ENCODE assay signal across 8 cellular contexts in genomic region chr7:25854608-25855497, GRCh38.
DNase-seq lines count a peak whose midpoint lies in the region; ATAC-seq lines count a peak whose summit lies in the region.

No MANE protein-coding gene starts in this region.

- H3K36me3 Mint-ChIP-seq in activated T-helper 1 cell treated with anti-CD3 and anti-CD28 coated beads, Interleukin-12 subunit alpha, Interleukin-12 subunit beta, Interleukin-2, Interleukin-4 antibody, amounts not matched to agents 30 ng/mL and 10 ng/mL and 1 ng/mL, durations not matched to agents 14 hours and 24 hours and 36 hours (ENCODE audit: low read depth) = peaks cover 2% of the 10 kb centered on the region

- peaks cover 27% of the 10 kb centered on the region for H3K4me1 Mint-ChIP-seq in activated T-helper 1 cell treated with anti-CD3 and anti-CD28 coated beads, Interleukin-12 subunit alpha, Interleukin-12 subunit beta, Interleukin-2, Interleukin-4 antibody, amounts not matched to agents 30 ng/mL and 10 ng/mL and 1 ng/mL, durations not matched to agents 14 hours and 24 hours and 36 hours (ENCODE audit: low read depth)

- DNase-seq in EL = peak; percentile 79
- peak; percentile 42 for DNase-seq in NCI-H345 (lab: John Stamatoyannopoulos, UW)
- DNase-seq in activated T-helper 1 cell treated with anti-CD3 and anti-CD28 coated beads, Interleukin-12 subunit alpha, Interleukin-12 subunit beta, Interleukin-2, Interleukin-4 antibody, amounts not matched to agents 30 ng/mL and 10 ng/mL and 1 ng/mL, durations not matched to agents 14 hours and 24 hours and 36 hours (ENCODE audit: low spot score) = peak; percentile 57
- DNase-seq in head of caudate nucleus = peak in 37 of 42 donors; percentile 29 to 90 (median 65)
- peak; percentile 76 for DNase-seq in sciatic nerve (ENCODE audit: low spot score)
- no peak for DNase-seq in activated gamma-delta T cell (lab: John Stamatoyannopoulos, UW)

- H3K4me3 Mint-ChIP-seq in activated T-helper 1 cell treated with anti-CD3 and anti-CD28 coated beads, Interleukin-12 subunit alpha, Interleukin-12 subunit beta, Interleukin-2, Interleukin-4 antibody, amounts not matched to agents 30 ng/mL and 10 ng/mL and 1 ng/mL, durations not matched to agents 14 hours and 24 hours and 36 hours = peak overlapping the region; percentile 69

- ATAC-seq in HG03354 (IDR thresholded peaks at IDR 0.05; ENCODE audit: poor library complexity, severe bottlenecking, unreplicated experiment) (peak; percentile 49), sciatic nerve (peak; percentile 72), GM19328 (IDR thresholded peaks at IDR 0.05; ENCODE audit: unreplicated experiment) (no peak)

- peaks cover 3% of the 10 kb centered on the region for H3K9me3 Mint-ChIP-seq in activated T-helper 1 cell treated with anti-CD3 and anti-CD28 coated beads, Interleukin-12 subunit alpha, Interleukin-12 subunit beta, Interleukin-2, Interleukin-4 antibody, amounts not matched to agents 30 ng/mL and 10 ng/mL and 1 ng/mL, durations not matched to agents 14 hours and 24 hours and 36 hours

- peak overlapping the region; percentile 14 for H3K27ac Mint-ChIP-seq in activated T-helper 1 cell treated with anti-CD3 and anti-CD28 coated beads, Interleukin-12 subunit alpha, Interleukin-12 subunit beta, Interleukin-2, Interleukin-4 antibody, amounts not matched to agents 30 ng/mL and 10 ng/mL and 1 ng/mL, durations not matched to agents 14 hours and 24 hours and 36 hours

- intact Hi-C loops in activated T-helper 1 cell treated with anti-CD3 and anti-CD28 coated beads, Interleukin-12 subunit alpha, Interleukin-12 subunit beta, Interleukin-2, Interleukin-4 antibody, amounts not matched to agents 30 ng/mL and 10 ng/mL and 1 ng/mL, durations not matched to agents 14 hours and 24 hours and 36 hours (cut with micrococcal nuclease) = loop anchor here (1.0 to 10.0 kb wide), 6 partner anchors 7 to 1960 kb away; a partner anchor contains a TSS
- intact Hi-C loops in head of caudate nucleus (cut with DNase I) = loop anchor here (5.0 kb wide), 2 partner anchors 133 to 598 kb away; no protein-coding TSS in a partner anchor
- intact Hi-C loops in sciatic nerve (cut with DNase I) = loop anchor here (5.0 kb wide), 1 partner anchor 593 kb away; no protein-coding TSS in a partner anchor

- H3K27me3 Mint-ChIP-seq in activated T-helper 1 cell treated with anti-CD3 and anti-CD28 coated beads, Interleukin-12 subunit alpha, Interleukin-12 subunit beta, Interleukin-2, Interleukin-4 antibody, amounts not matched to agents 30 ng/mL and 10 ng/mL and 1 ng/mL, durations not matched to agents 14 hours and 24 hours and 36 hours (ENCODE audit: insufficient read depth) = peaks cover 36% of the 10 kb centered on the region
